Comparison of ENCODE assay signal across 8 cellular contexts in genomic region chr16:46883690-46884512, GRCh38.
DNase-seq lines count a peak whose midpoint lies in the region; ATAC-seq and TF ChIP-seq lines count a peak whose summit lies in the region.

GPT2 (plus strand) TSS chr16:46884362; CDS start chr16:46884716, 354 bp downstream.

- peaks cover 6 to 9% of the 10 kb centered on the region in 2 donors for H3K4me1 ChIP-seq in mucosa of rectum (ENCODE audit: control insufficient read depth in 2 of 2, insufficient read depth in 2 of 2, low read length in 2 of 2)

- ATAC-seq in GM21528 (IDR thresholded peaks at IDR 0.05; ENCODE audit: low FRiP score, unreplicated experiment), result peak; percentile 99

- peak within 1 kb of the TSS; percentile 94 for H3K27ac Mint-ChIP-seq in activated T-cell treated with anti-CD3 and anti-CD28 coated beads, Interleukin-2, amount 50 U/mL, for 24 hours

- no peaks in the 10 kb centered on the region for H3K36me3 ChIP-seq in mucosa of rectum (ENCODE audit: control insufficient read depth in 2 of 2, insufficient read depth in 2 of 2, low read length in 2 of 2)

- peak within 1 kb of the TSS; percentile 82 to 87 for H3K4me3 ChIP-seq in mucosa of rectum (ENCODE audit: low read length in 2 of 2)

- peak within 1 kb of the TSS; percentile 76 for H3K27ac ChIP-seq in mucosa of rectum (ENCODE audit: low read depth in 2 of 2, low read length in 2 of 2)

- H3K9me3 ChIP-seq in mucosa of rectum (ENCODE audit: control insufficient read depth in 2 of 2, low read length in 2 of 2), result no peaks in the 10 kb centered on the region

- H3K4me3 Mint-ChIP-seq in activated T-cell treated with anti-CD3 and anti-CD28 coated beads, Interleukin-2, amount 50 U/mL, for 24 hours, result peak within 1 kb of the TSS; percentile 81

- peaks cover 18% of the 10 kb centered on the region for H3K4me1 Mint-ChIP-seq in activated T-cell treated with anti-CD3 and anti-CD28 coated beads, Interleukin-2, amount 50 U/mL, for 24 hours (ENCODE audit: low read depth)

- H3K9ac ChIP-seq in mucosa of rectum (ENCODE audit: low read depth in 1 of 2, low read length in 2 of 2), result peak within 1 kb of the TSS; percentile 74 to 84

- H3K9me3 Mint-ChIP-seq in activated T-cell treated with anti-CD3 and anti-CD28 coated beads, Interleukin-2, amount 50 U/mL, for 24 hours, result no peaks in the 10 kb centered on the region

- peak; percentile 56 for DNase-seq in DMS153 treated with DMSO at 0.1 percent for 48 hours (lab: John Stamatoyannopoulos, UW; ENCODE audit: unreplicated experiment)
- peak; percentile 69 for DNase-seq in HuH-7.5 (ENCODE audit: low spot score)
- DNase-seq in OCI-M2 (lab: John Stamatoyannopoulos, UW; ENCODE audit: unreplicated experiment), result peak; percentile 28
- DNase-seq in activated T-cell treated with anti-CD3 and anti-CD28 coated beads, Interleukin-2, amount 50 U/mL, for 24 hours, result peak; percentile 91
- peak; percentile 88 to 92 for DNase-seq in erythroblast (lab: John Stamatoyannopoulos, UW)
- peak; percentile 40 to 53 for DNase-seq in stimulated activated CD8-positive, alpha-beta memory T cell treated with anti-CD3 and anti-CD28 coated beads, Interleukin-4, amount 100 ng/mL, for 4 hours (ENCODE audit: low read depth in 2 of 2, low spot score in 1 of 2)

- no peaks in the 10 kb centered on the region for H3K27me3 ChIP-seq in mucosa of rectum (ENCODE audit: control insufficient read depth in 2 of 2, insufficient read depth in 2 of 2, low read length in 2 of 2)

- peak; percentile 28 for TF ChIP-seq POLR2A in erythroblast (IDR thresholded peaks at IDR 0.05; ENCODE audit: low read length)

- peaks cover 40% of the 10 kb centered on the region for H3K27me3 Mint-ChIP-seq in activated T-cell treated with anti-CD3 and anti-CD28 coated beads, Interleukin-2, amount 50 U/mL, for 24 hours

- no peaks in the 10 kb centered on the region for H3K36me3 Mint-ChIP-seq in activated T-cell treated with anti-CD3 and anti-CD28 coated beads, Interleukin-2, amount 50 U/mL, for 24 hours (ENCODE audit: low read depth)

Comparison
In these comparisons a context has a peak if more than half of its experiments do, and no peak if none do; other contexts are left out.
1. Peak in every context shown above with its lines: DNase-seq, ATAC-seq, H3K4me3 ChIP-seq and H3K27ac ChIP-seq.
2. DNase-seq: peak in every context shown above with its lines; median percentile 91 in activated T-cell treated with anti-CD3 and anti-CD28 coated beads, Interleukin-2, amount 50 U/mL, for 24 hours; 90 in erythroblast; 69 in HuH-7.5; 56 in DMS153 treated with DMSO at 0.1 percent for 48 hours; 46 in stimulated activated CD8-positive, alpha-beta memory T cell treated with anti-CD3 and anti-CD28 coated beads, Interleukin-4, amount 100 ng/mL, for 4 hours; 28 in OCI-M2.